ENCODE assay signal across 7 cellular contexts in the genomic region with DNA sequence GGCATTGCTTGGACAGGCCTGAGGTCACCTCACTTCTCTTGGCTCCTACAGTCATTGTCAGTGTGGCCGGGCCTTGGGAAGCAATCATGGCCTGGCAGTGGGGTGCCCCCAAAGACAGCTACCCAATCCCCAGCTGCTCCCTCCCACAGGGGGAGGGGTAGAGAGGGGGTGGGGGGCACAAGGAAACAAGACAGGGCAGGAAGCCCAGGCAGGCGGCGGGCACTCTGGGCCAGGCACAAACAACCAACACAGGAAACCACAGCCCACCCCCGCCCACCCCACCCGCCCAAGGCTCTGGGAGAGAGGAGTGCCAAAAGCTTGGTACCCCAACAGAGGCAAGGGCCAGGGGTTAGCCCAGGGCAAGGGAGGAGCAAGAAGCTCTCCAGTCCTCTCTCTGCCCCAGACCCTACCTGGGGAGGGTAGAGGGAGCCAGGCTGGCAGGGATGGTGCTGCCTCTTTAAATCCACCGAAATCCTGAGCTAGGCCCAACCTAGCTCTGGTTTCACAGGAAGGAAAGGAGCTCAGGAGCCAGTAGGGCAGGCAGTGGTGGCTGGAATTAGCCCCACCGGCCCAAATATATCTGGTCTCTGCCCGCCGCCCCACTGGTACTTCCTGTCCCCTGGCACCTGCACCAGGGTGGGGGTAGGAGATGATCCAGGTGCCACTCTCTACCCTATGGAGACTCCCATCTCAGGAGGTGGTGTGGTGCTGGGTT. TPM values are rescaled to one million over a fixed set of nuclear protein-coding genes. Genes with fewer than 3 reads are reported as not detected.
DNase-seq lines count a peak whose midpoint lies in the region; ATAC-seq, FAIRE-seq and TF ChIP-seq lines count a peak whose summit lies in the region.

No MANE protein-coding gene starts in this region.

- no peaks in the 10 kb centered on the region for H3K9me3 Mint-ChIP-seq in stimulated activated naive CD8-positive, alpha-beta T cell treated with anti-CD3 and anti-CD28 coated beads, Interleukin-15, Interleukin-2, amounts not matched to agents 100 ng/mL and 50 ng/mL, for 24 hours

- H3K27me3 ChIP-seq in Karpas-422 (ENCODE audit: low read length): no peaks in the 10 kb centered on the region

- no peak overlapping the region for H2AFZ ChIP-seq in Karpas-422 (ENCODE audit: low read length)

- H3K4me3 ChIP-seq in Karpas-422 (ENCODE audit: low read length): no peak overlapping the region
- peak overlapping the region; percentile 9; the same call in 1 of the 2 replicates for H3K4me3 ChIP-seq in iPS-18c (ENCODE audit: insufficient read depth, low read depth, low read length)

- H3K4me1 ChIP-seq in Karpas-422 (ENCODE audit: low read length): peaks cover 34% of the 10 kb centered on the region

- H3K9me3 ChIP-seq in Karpas-422 (ENCODE audit: low read length) (no peaks in the 10 kb centered on the region), iPS-18c (ENCODE audit: control insufficient read depth, insufficient read depth, low read length) (no peaks in the 10 kb centered on the region)

- H3K79me2 ChIP-seq in Karpas-422 (ENCODE audit: low read length): no peaks in the 10 kb centered on the region

- no peaks in the 10 kb centered on the region for H4K20me1 ChIP-seq in Karpas-422 (ENCODE audit: insufficient read depth, low read depth, low read length)

- no peaks in the 10 kb centered on the region for H3K9me2 ChIP-seq in Karpas-422 (replicated peaks; ENCODE audit: insufficient read depth, low read length)

- TF ChIP-seq POLR2A in H54 (IDR thresholded peaks at IDR 0.05; ENCODE audit: low read depth, low read length): no peak

- no peak for ATAC-seq in GM21576 (IDR thresholded peaks at IDR 0.05; ENCODE audit: unreplicated experiment)

- no peaks in the 10 kb centered on the region for H3K36me3 Mint-ChIP-seq in stimulated activated naive CD8-positive, alpha-beta T cell treated with anti-CD3 and anti-CD28 coated beads, Interleukin-15, Interleukin-2, amounts not matched to agents 100 ng/mL and 50 ng/mL, for 24 hours (ENCODE audit: low read depth)

- H3K36me3 ChIP-seq in Karpas-422 (ENCODE audit: insufficient read depth, low read length): no peaks in the 10 kb centered on the region

- peak overlapping the region; percentile 84 for H3K4me3 Mint-ChIP-seq in stimulated activated naive CD8-positive, alpha-beta T cell treated with anti-CD3 and anti-CD28 coated beads, Interleukin-15, Interleukin-2, amounts not matched to agents 100 ng/mL and 50 ng/mL, for 24 hours

- no peak for FAIRE-seq in H54 (lab: Jason Lieb, UNC)

- no peak overlapping the region; the same call in 1 of the 2 replicates for H3K9ac ChIP-seq in Karpas-422 (ENCODE audit: low read length)

- DNase-seq in Karpas-422: no peak
- DNase-seq in activated gamma-delta T cell treated with Interleukin-2 at 50 U/mL for 16 hours: peak; percentile 76
- no peak for DNase-seq in H54 (ENCODE audit: insufficient read length, low spot score)
- no peak for DNase-seq in EL

- H3K4me2 ChIP-seq in Karpas-422 (ENCODE audit: low read depth, low read length, poor library complexity, severe bottlenecking): peak overlapping the region; percentile 32

- peaks cover 90% of the 10 kb centered on the region for H3K4me1 Mint-ChIP-seq in stimulated activated naive CD8-positive, alpha-beta T cell treated with anti-CD3 and anti-CD28 coated beads, Interleukin-15, Interleukin-2, amounts not matched to agents 100 ng/mL and 50 ng/mL, for 24 hours (ENCODE audit: low read depth)

- H3K27me3 Mint-ChIP-seq in stimulated activated naive CD8-positive, alpha-beta T cell treated with anti-CD3 and anti-CD28 coated beads, Interleukin-15, Interleukin-2, amounts not matched to agents 100 ng/mL and 50 ng/mL, for 24 hours: no peaks in the 10 kb centered on the region

- H3K27ac ChIP-seq in Karpas-422 (ENCODE audit: low read length): no peak overlapping the region

- H3K27ac Mint-ChIP-seq in stimulated activated naive CD8-positive, alpha-beta T cell treated with anti-CD3 and anti-CD28 coated beads, Interleukin-15, Interleukin-2, amounts not matched to agents 100 ng/mL and 50 ng/mL, for 24 hours: peak overlapping the region; percentile 99

RNA-seq across cellular contexts. Expression of gene BCL9L, which starts 12.2 kb away (rescaled TPM):
- total RNA-seq in Karpas-422 (2014; rRNA removed; shearing (Covaris generic); ENCODE audit: low replicate concordance): 0.18 and 0.56 TPM in 2 replicates

RNA-seq across cellular contexts. Expression of gene CXCR5, which starts 29.9 kb away (rescaled TPM):
- total RNA-seq in Karpas-422 (2014; rRNA removed; shearing (Covaris generic); ENCODE audit: low replicate concordance): 0.71 and 1.2 TPM in 2 replicates

RNA-seq across cellular contexts. Expression of gene UPK2, which starts 42.5 kb away (rescaled TPM):
- not detected in 2 replicates for total RNA-seq in Karpas-422 (2014; rRNA removed; shearing (Covaris generic); ENCODE audit: low replicate concordance)

RNA-seq across cellular contexts. Expression of gene FOXR1, which starts 58.0 kb away (rescaled TPM):
- total RNA-seq in Karpas-422 (2014; rRNA removed; shearing (Covaris generic); ENCODE audit: low replicate concordance): not detected in 2 replicates
